Comparison of ENCODE assay signal across 21 cellular contexts in the genomic region with DNA sequence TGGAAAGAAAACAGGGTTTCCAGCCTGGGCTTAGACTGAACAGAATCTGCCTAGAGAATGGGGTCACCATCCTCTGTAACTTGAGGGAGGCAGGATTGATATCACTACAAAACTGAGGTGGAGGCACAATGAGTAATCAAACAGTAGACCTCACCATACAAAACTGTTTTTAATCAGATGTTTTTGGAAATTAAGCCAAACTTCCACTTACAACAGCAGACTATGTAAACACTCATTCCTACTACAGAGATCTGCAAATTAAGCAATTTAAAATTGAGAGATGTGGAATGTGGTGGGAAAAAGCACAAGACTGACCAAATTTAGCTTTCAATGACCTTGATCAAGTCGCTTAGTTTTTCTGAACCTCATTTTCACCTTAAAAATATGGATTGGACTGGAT.
"Had no signal": no experiment of that assay in that cellular context is flagged by ENCODE, and none has a peak within 500 bp of the region (broad histone marks: within the 10 kb centered on the region; RNA-seq: fewer than 3 reads in every experiment).

No MANE protein-coding gene starts in this region.

- H3K9me3 ChIP-seq: SJSA1 had no signal

- H3K4me3 ChIP-seq: MG63, SJSA1, SK-N-MC had no signal

- H3K27ac ChIP-seq: HL-60, SJSA1, SK-N-MC had no signal

- H3K36me3 ChIP-seq: SJSA1 had no signal

- H3K4me1 ChIP-seq: SJSA1 had no signal

- H3K27me3 ChIP-seq: MG63, SJSA1 had no signal

- DNase-seq: Karpas-422, KG1, MG63, NCI-H1092, NCI-H1105 treated with DMSO at 0.1 percent for 48 hours, NCI-H1417 treated with DMSO at 0.1 percent for 48 hours, NCI-H146, NCI-H1694 treated with DMSO at 0.1 percent for 48 hours, NCI-H1930, NCI-H2081, NCI-H2107, NCI-H2227 treated with DMSO at 0.1 percent for 48 hours, NCI-H524, NCI-H526 treated with DMSO at 0.1 percent for 48 hours, NCI-H748 treated with DMSO at 0.1 percent for 48 hours, Right ventricle myocardium superior, RPMI8226, SIG-M5 had no signal
